ENCODE assay signal across 14 cellular contexts in the genomic region with DNA sequence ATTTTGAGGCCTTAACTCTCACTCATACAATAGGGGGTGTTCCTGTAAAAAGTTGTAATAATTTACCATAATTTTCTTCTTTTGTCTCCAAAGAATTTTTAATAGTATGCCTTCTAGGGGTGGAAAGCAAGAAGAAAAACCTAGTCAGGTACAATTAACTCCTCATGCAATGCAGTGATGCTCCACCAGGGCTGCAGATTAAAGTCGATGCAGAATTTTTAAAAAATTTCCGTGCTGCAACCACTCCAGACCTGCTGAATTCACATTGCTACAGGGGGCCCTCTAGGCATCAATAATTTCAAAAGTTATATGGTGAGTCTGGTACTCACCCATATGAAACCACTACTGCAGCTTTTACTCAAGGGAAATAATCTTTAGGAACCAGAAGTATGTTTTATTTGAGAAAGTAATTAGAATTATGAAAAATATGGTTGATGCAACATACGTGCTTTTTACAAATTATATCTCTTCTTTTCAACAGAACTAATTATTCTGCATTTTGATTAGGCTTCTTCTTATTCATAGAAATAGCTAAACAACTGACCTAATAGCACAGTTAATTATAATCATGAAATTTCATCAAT.
DNase-seq lines count a peak whose midpoint lies in the region; ATAC-seq and TF ChIP-seq lines count a peak whose summit lies in the region.
"Had no signal": no experiment of that assay in that cellular context is flagged by ENCODE, and none has a peak within 500 bp of the region (broad histone marks: within the 10 kb centered on the region; RNA-seq: fewer than 3 reads in every experiment).

No MANE protein-coding gene starts in this region.

- no peak overlapping the region for H3K27ac ChIP-seq in foreskin keratinocyte
- H3K27ac ChIP-seq: suprapubic skin had no signal

- no peak overlapping the region for H3K4me3 ChIP-seq in H7 (ENCODE audit: insufficient read depth, low read depth, low read length)
- H3K4me3 ChIP-seq: mucosa of descending colon, suprapubic skin had no signal

- ATAC-seq in foreskin keratinocyte: peak; percentile 67
- ATAC-seq in HG02885 (IDR thresholded peaks at IDR 0.05; ENCODE audit: poor library complexity, unreplicated experiment): no peak
- ATAC-seq: mucosa of descending colon had no signal

- peaks cover 6% of the 10 kb centered on the region for H3K4me1 ChIP-seq in foreskin keratinocyte
- H3K4me1 ChIP-seq: suprapubic skin had no signal

- in situ Hi-C loops in SK-MEL-5 (cut with HindIII; ENCODE audit: low pct_unique_long_range_greater_than_20kb, low sequenced_read_pairs): no loop called here

- peak; percentile 50 for TF ChIP-seq CTCF in foreskin keratinocyte (conservative IDR thresholded peaks at IDR 0.05)

- DNase-seq in A172 (ENCODE audit: low spot score) (peak; percentile 3), H7 (peak; percentile 35), SK-MEL-5 (ENCODE audit: low read depth, low spot score) (peak; percentile 65), foreskin keratinocyte (no peak), DMS153 (lab: John Stamatoyannopoulos, UW) (no peak), T-helper 2 cell (no peak), T-helper 1 cell (no peak)
- DNase-seq: activated CD4-positive, alpha-beta T cell treated with anti-CD3 and anti-CD28 coated beads for 48 hours; amniotic stem cell; CD4-positive, CD25-positive, alpha-beta regulatory T cell; mucosa of descending colon; NK-92 treated with Interleukin-12 subunit alpha and Interleukin-12 subunit beta, amount 100 ng/mL, for 24 hours had no signal

- H3K36me3 ChIP-seq in H7 (replicated peaks; ENCODE audit: control insufficient read depth, insufficient read depth, low read length): no peaks in the 10 kb centered on the region
- H3K36me3 ChIP-seq: suprapubic skin had no signal

- H3K27me3 ChIP-seq in H7 (ENCODE audit: control insufficient read depth, insufficient read depth, low read length) (no peaks in the 10 kb centered on the region), foreskin keratinocyte (no peaks in the 10 kb centered on the region)
- H3K27me3 ChIP-seq: suprapubic skin had no signal

Comparison
In these comparisons a context has a peak if more than half of its experiments do, and no peak if none do; other contexts are left out.
1. DNase-seq: peak in A172 (single experiment), H7 (single experiment) and SK-MEL-5 (single experiment); none in foreskin keratinocyte (0 of 2), DMS153 (single experiment), T-helper 2 cell (0 of 5) and T-helper 1 cell (0 of 5).